Comparison of ENCODE assay signal across 1 cellular context in genomic region chr2:109545828-109546713, GRCh38.
A peak's percentile ranks its signal among the peaks of the same experiment; 100 is the strongest.
TF ChIP-seq lines count a peak whose summit lies in the region.

No MANE protein-coding gene starts in this region.

TF ChIP-seq in HepG2, 621 proteins besides CTCF, POLR2A, EP300 and RAD21 (continued from another document):
- TF ChIP-seq, protein P1, sequence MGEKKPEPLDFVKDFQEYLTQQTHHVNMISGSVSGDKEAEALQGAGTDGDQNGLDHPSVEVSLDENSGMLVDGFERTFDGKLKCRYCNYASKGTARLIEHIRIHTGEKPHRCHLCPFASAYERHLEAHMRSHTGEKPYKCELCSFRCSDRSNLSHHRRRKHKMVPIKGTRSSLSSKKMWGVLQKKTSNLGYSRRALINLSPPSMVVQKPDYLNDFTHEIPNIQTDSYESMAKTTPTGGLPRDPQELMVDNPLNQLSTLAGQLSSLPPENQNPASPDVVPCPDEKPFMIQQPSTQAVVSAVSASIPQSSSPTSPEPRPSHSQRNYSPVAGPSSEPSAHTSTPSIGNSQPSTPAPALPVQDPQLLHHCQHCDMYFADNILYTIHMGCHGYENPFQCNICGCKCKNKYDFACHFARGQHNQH (CRISPR knock-in tag; IDR thresholded peaks at IDR 0.05), result peak; percentile 47; the same call in 1 of the 2 replicates
- no peak for TF ChIP-seq CREM (IDR thresholded peaks at IDR 0.05)
- no peak for TF ChIP-seq CREM (CRISPR knock-in tag; IDR thresholded peaks at IDR 0.05)
- TF ChIP-seq NCOA2 (CRISPR knock-in tag; IDR thresholded peaks at IDR 0.05), result peak; percentile 29; the same call in 1 of the 2 replicates
- 0 out of 2 replicates have a peak, but pooled peaks have one; percentile 37 for TF ChIP-seq THRA (CRISPR knock-in tag; IDR thresholded peaks at IDR 0.05; ENCODE audit: borderline replicate concordance)
- no peak for TF ChIP-seq ZNF777 (CRISPR knock-in tag; IDR thresholded peaks at IDR 0.05)
- TF ChIP-seq, protein P2, sequence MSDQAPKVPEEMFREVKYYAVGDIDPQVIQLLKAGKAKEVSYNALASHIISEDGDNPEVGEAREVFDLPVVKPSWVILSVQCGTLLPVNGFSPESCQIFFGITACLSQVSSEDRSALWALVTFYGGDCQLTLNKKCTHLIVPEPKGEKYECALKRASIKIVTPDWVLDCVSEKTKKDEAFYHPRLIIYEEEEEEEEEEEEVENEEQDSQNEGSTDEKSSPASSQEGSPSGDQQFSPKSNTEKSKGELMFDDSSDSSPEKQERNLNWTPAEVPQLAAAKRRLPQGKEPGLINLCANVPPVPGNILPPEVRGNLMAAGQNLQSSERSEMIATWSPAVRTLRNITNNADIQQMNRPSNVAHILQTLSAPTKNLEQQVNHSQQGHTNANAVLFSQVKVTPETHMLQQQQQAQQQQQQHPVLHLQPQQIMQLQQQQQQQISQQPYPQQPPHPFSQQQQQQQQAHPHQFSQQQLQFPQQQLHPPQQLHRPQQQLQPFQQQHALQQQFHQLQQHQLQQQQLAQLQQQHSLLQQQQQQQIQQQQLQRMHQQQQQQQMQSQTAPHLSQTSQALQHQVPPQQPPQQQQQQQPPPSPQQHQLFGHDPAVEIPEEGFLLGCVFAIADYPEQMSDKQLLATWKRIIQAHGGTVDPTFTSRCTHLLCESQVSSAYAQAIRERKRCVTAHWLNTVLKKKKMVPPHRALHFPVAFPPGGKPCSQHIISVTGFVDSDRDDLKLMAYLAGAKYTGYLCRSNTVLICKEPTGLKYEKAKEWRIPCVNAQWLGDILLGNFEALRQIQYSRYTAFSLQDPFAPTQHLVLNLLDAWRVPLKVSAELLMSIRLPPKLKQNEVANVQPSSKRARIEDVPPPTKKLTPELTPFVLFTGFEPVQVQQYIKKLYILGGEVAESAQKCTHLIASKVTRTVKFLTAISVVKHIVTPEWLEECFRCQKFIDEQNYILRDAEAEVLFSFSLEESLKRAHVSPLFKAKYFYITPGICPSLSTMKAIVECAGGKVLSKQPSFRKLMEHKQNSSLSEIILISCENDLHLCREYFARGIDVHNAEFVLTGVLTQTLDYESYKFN (CRISPR knock-in tag; conservative IDR thresholded peaks at IDR 0.05), result peak; percentile 39; the same call in 1 of the 2 replicates
- 0 out of 2 replicates have a peak, but pooled peaks have one; percentile 37 for TF ChIP-seq THAP11 (CRISPR knock-in tag; IDR thresholded peaks at IDR 0.05)
